ENCODE assay signal across 13 cellular contexts in genomic region chr4:143369556-143369955, GRCh38. TPM values are rescaled to one million over a fixed set of nuclear protein-coding genes. Genes with fewer than 3 reads are reported as not detected.
"Had no signal": no experiment of that assay in that cellular context is flagged by ENCODE, and none has a peak within 500 bp of the region (broad histone marks: within the 10 kb centered on the region; RNA-seq: fewer than 3 reads in every experiment).

No MANE protein-coding gene starts in this region.

- ATAC-seq: activated CD8-positive, alpha-beta T cell treated with anti-CD3 and anti-CD28 coated beads for 36 hours; activated T-helper 17 cell treated with anti-CD3 and anti-CD28 coated beads, Interleukin-2, amount 50 U/mL, for 72 hours; naive thymus-derived CD8-positive, alpha-beta T cell; T-cell had no signal

- H3K27ac Mint-ChIP-seq: activated CD8-positive, alpha-beta T cell treated with anti-CD3 and anti-CD28 coated beads for 36 hours; activated naive CD4-positive, alpha-beta T cell treated with anti-CD3 and anti-CD28 coated beads for 36 hours; activated T-helper 17 cell treated with anti-CD3 and anti-CD28 coated beads, Interleukin-2, amount 50 U/mL, for 72 hours; naive thymus-derived CD8-positive, alpha-beta T cell; T-cell had no signal

- H3K4me3 ChIP-seq: lung, sigmoid colon had no signal

- H3K27ac ChIP-seq: VCaP had no signal

- H3K4me1 Mint-ChIP-seq: activated T-helper 17 cell treated with anti-CD3 and anti-CD28 coated beads, Interleukin-2, amount 50 U/mL, for 72 hours; T-cell had no signal

- H3K9me3 Mint-ChIP-seq: activated CD8-positive, alpha-beta T cell treated with anti-CD3 and anti-CD28 coated beads for 36 hours; activated naive CD4-positive, alpha-beta T cell treated with anti-CD3 and anti-CD28 coated beads for 36 hours had no signal

- H3K4me3 Mint-ChIP-seq: activated CD8-positive, alpha-beta T cell treated with anti-CD3 and anti-CD28 coated beads for 36 hours; activated naive CD4-positive, alpha-beta T cell treated with anti-CD3 and anti-CD28 coated beads for 36 hours; activated T-helper 17 cell treated with anti-CD3 and anti-CD28 coated beads, Interleukin-2, amount 50 U/mL, for 72 hours; naive thymus-derived CD8-positive, alpha-beta T cell; T-cell had no signal

- DNase-seq: activated CD8-positive, alpha-beta memory T cell treated with anti-CD3 and anti-CD28 coated beads, Interleukin-2, amount 50 U/mL, for 48 hours; activated CD8-positive, alpha-beta T cell treated with anti-CD3 and anti-CD28 coated beads for 36 hours; activated naive CD4-positive, alpha-beta T cell treated with anti-CD3 and anti-CD28 coated beads for 36 hours; hippocampal formation; naive thymus-derived CD8-positive, alpha-beta T cell; sigmoid colon; stimulated activated CD4-positive, alpha-beta T cell treated with anti-CD3 and anti-CD28 coated beads, Interleukin-2, amount 100 ng/mL, for 24 hours; stimulated activated naive CD4-positive, alpha-beta T cell; T-cell; T1000 had no signal

- H3K36me3 Mint-ChIP-seq: T-cell had no signal

- H3K9me3 ChIP-seq: sigmoid colon had no signal

- H3K27me3 ChIP-seq: sigmoid colon had no signal

- H3K36me3 ChIP-seq: sigmoid colon had no signal

RNA-seq across cellular contexts. Expression of gene GAB1, which starts 32.9 kb away (rescaled TPM):
- polyA plus RNA-seq: naive thymus-derived CD8-positive, alpha-beta T cell had no signal
